Comparison of ENCODE assay signal across 22 cellular contexts in the genomic region with DNA sequence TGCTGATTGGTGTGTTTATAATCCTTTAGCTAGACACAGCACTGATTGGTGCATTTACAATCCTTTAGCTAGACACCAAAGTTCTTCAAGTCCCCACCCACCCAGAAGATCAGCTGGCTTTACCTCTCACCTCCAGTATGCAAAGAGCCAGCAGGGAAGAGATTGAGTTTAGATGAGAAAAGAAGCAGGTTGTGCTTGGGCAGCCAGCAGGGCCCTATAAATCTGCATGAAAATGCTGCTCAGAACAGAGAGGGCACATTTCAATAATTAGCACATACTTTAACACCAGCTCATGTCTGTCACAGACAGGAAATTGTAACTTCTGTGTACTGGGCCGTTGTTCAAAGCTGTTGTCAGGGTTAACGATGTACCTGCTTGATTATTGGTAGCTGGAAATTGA.
"Had no signal": no experiment of that assay in that cellular context is flagged by ENCODE, and none has a peak within 500 bp of the region (broad histone marks: within the 10 kb centered on the region; RNA-seq: fewer than 3 reads in every experiment).

No MANE protein-coding gene starts in this region.

- ATAC-seq: body of pancreas, Right ventricle myocardium inferior, T-cell had no signal

- H3K4me3 Mint-ChIP-seq: activated CD4-positive, alpha-beta memory T cell treated with anti-CD3 and anti-CD28 coated beads, Interleukin-2, amount 10 ng/mL, durations not matched to agents 7 days and 5 days; activated naive CD4-positive, alpha-beta T cell treated with anti-CD3 and anti-CD28 coated beads, Interleukin-2, amount 50 U/mL, for 24 hours; central memory CD8-positive, alpha-beta T cell; T-cell had no signal

- H3K27ac Mint-ChIP-seq: activated CD4-positive, alpha-beta memory T cell treated with anti-CD3 and anti-CD28 coated beads, Interleukin-2, amount 10 ng/mL, durations not matched to agents 7 days and 5 days; activated naive CD4-positive, alpha-beta T cell treated with anti-CD3 and anti-CD28 coated beads, Interleukin-2, amount 50 U/mL, for 24 hours; T-cell had no signal

- H3K4me1 Mint-ChIP-seq: activated CD4-positive, alpha-beta memory T cell treated with anti-CD3 and anti-CD28 coated beads, Interleukin-2, amount 10 ng/mL, durations not matched to agents 7 days and 5 days; activated naive CD4-positive, alpha-beta T cell treated with anti-CD3 and anti-CD28 coated beads, Interleukin-2, amount 50 U/mL, for 24 hours; central memory CD8-positive, alpha-beta T cell; T-cell had no signal

- H3K27me3 Mint-ChIP-seq: activated CD4-positive, alpha-beta memory T cell treated with anti-CD3 and anti-CD28 coated beads, Interleukin-2, amount 10 ng/mL, durations not matched to agents 7 days and 5 days; activated naive CD4-positive, alpha-beta T cell treated with anti-CD3 and anti-CD28 coated beads, Interleukin-2, amount 50 U/mL, for 24 hours; central memory CD8-positive, alpha-beta T cell had no signal

- H3K4me2 ChIP-seq: PC-9 had no signal

- FAIRE-seq: TTC549 had no signal

- DNase-seq: activated CD4-positive, alpha-beta memory T cell treated with anti-CD3 and anti-CD28 coated beads, Interleukin-2, amount 10 ng/mL, durations not matched to agents 7 days and 5 days; activated CD4-positive, alpha-beta T cell treated with anti-CD3 and anti-CD28 coated beads, Interleukin-2, amount 50 U/mL, for 1 hour; activated CD4-positive, CD25-positive, alpha-beta regulatory T cell; activated T-cell treated with anti-CD3 and anti-CD28 coated beads for 4 hours; aorta; body of pancreas; Kasumi-1; NCI-H1105 treated with DMSO at 0.1 percent for 48 hours; NCI-H1436 treated with DMSO at 0.1 percent for 48 hours; NCI-H187; NCI-H2081; NCI-H446; NCI-H524; PC-9; T-cell; T-helper 2 cell; T1000 had no signal

- H3K27ac ChIP-seq: body of pancreas, PC-9, SK-N-MC had no signal

- H3K27me3 ChIP-seq: body of pancreas had no signal

- H3K36me3 Mint-ChIP-seq: activated naive CD4-positive, alpha-beta T cell treated with anti-CD3 and anti-CD28 coated beads, Interleukin-2, amount 50 U/mL, for 24 hours; T-cell had no signal

- H3K4me3 ChIP-seq: body of pancreas, PC-9, SK-N-MC had no signal
